In genomic region chr9:37904647-37905505, GRCh38 we compare ENCODE assay signal across 8 cellular contexts. TPM values are rescaled to one million over a fixed set of nuclear protein-coding genes. Genes with fewer than 3 reads are reported as not detected.
DNase-seq lines count a peak whose midpoint lies in the region; ATAC-seq lines count a peak whose summit lies in the region.

No MANE protein-coding gene starts in this region.

- no peak for ATAC-seq in HG02973 (IDR thresholded peaks at IDR 0.05; ENCODE audit: unreplicated experiment)

- DNase-seq in ELF-1 (ENCODE audit: low read depth, low spot score) = peak; percentile 46
- peak; percentile 23 for DNase-seq in NCI-H524 treated with DMSO at 0.1 percent for 48 hours (lab: John Stamatoyannopoulos, UW)
- peak; percentile 64 for DNase-seq in dermis blood vessel endothelial cell
- DNase-seq in mesenteric fat pad (ENCODE audit: low spot score) = peak; percentile 75
- no peak for DNase-seq in hypothalamus (lab: John Stamatoyannopoulos, UW)
- no peak for DNase-seq in retina
- no peak for DNase-seq in activated CD4-positive, CD25-positive, alpha-beta regulatory T cell (lab: John Stamatoyannopoulos, UW)

RNA-seq across cellular contexts. Expression of gene SLC25A51, which starts 0.9 kb away (rescaled TPM):
- total RNA-seq in dermis blood vessel endothelial cell = 71.2 and 93.1 TPM in 2 replicates
- 59.2 TPM for total RNA-seq in mesenteric fat pad

Comparison
In these comparisons a context has a peak if more than half of its experiments do, and no peak if none do; other contexts are left out.
1. DNase-seq: peak in ELF-1 (single experiment), NCI-H524 treated with DMSO at 0.1 percent for 48 hours (single experiment), dermis blood vessel endothelial cell (single experiment) and mesenteric fat pad (single experiment); none in hypothalamus (0 of 51), retina (single experiment) and activated CD4-positive, CD25-positive, alpha-beta regulatory T cell (0 of 4).